1 cellular context compared by ENCODE assay signal in the genomic region with DNA sequence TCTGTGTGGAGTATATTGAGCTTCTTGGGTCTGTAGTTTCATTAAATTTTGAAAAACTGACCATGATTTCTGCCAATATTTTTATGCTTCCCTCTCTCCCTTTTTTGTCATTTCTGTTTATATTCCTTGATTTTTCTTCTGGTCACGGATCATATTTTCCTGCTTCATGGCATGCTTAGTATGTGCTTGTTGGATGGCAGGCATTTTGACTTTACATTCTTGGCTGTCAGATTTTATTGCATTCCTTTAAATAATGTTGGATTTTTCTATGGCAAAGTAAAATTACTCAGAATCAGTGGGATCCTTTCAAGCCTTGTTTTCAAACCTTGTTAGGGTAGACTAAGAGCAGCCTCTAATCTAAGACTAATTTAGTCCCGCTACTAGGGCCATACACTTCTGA.
TF ChIP-seq lines count a peak whose summit lies in the region.

No MANE protein-coding gene starts in this region.

TF ChIP-seq in IMR-90, 13 proteins besides CTCF, POLR2A, EP300 and RAD21:
- TF ChIP-seq MAZ (IDR thresholded peaks at IDR 0.05; ENCODE audit: borderline replicate concordance, low read depth, low read length), result no peak
- TF ChIP-seq CHD1 (IDR thresholded peaks at IDR 0.05; ENCODE audit: low read depth, low read length), result no peak
